13 cellular contexts compared by ENCODE assay signal in genomic region chrX:154049209-154050112, GRCh38. TPM values are rescaled to one million over a fixed set of nuclear protein-coding genes. Genes with fewer than 3 reads are reported as not detected.
A peak's percentile ranks its signal among the peaks of the same experiment; 100 is the strongest.
DNase-seq lines count a peak whose midpoint lies in the region; ATAC-seq lines count a peak whose summit lies in the region.
"Had no signal": no experiment of that assay in that cellular context is flagged by ENCODE, and none has a peak within 500 bp of the region (broad histone marks: within the 10 kb centered on the region; RNA-seq: fewer than 3 reads in every experiment).

No MANE protein-coding gene starts in this region.

- H3K9me3 ChIP-seq in stomach smooth muscle (ENCODE audit: control insufficient read depth in 2 of 2, low read length in 2 of 2): no peaks in the 10 kb centered on the region
- H3K9me3 ChIP-seq in MG63: no peaks in the 10 kb centered on the region
- H3K9me3 ChIP-seq: SK-N-SH had no signal

- POLR2A ChIA-PET in activated CD8-positive, alpha-beta T cell treated with anti-CD3 and anti-CD28 coated beads, Interleukin-2, amount 10 ng/mL, durations not matched to agents 7 days and 5 days (lab: Charles Lee): no interaction called here

- H3K27me3 Mint-ChIP-seq in activated naive CD4-positive, alpha-beta T cell treated with anti-CD3 and anti-CD28 coated beads, Interleukin-2, amount 50 U/mL, for 24 hours: no peaks in the 10 kb centered on the region
- no peaks in the 10 kb centered on the region for H3K27me3 Mint-ChIP-seq in activated CD8-positive, alpha-beta T cell treated with anti-CD3 and anti-CD28 coated beads, Interleukin-2, amount 10 ng/mL, durations not matched to agents 7 days and 5 days (ENCODE audit: low read depth)
- no peaks in the 10 kb centered on the region for H3K27me3 Mint-ChIP-seq in memory B cell

- H3K9me3 Mint-ChIP-seq in activated naive CD4-positive, alpha-beta T cell treated with anti-CD3 and anti-CD28 coated beads, Interleukin-2, amount 50 U/mL, for 24 hours: no peaks in the 10 kb centered on the region
- no peaks in the 10 kb centered on the region for H3K9me3 Mint-ChIP-seq in activated CD8-positive, alpha-beta T cell treated with anti-CD3 and anti-CD28 coated beads, Interleukin-2, amount 10 ng/mL, durations not matched to agents 7 days and 5 days (ENCODE audit: insufficient read depth)
- no peaks in the 10 kb centered on the region for H3K9me3 Mint-ChIP-seq in memory B cell
- H3K9me3 Mint-ChIP-seq: activated T-cell treated with anti-CD3 and anti-CD28 coated beads, Interleukin-2, amount 50 U/mL, for 4 hours had no signal

- peak overlapping the region; percentile 31 for H3K27ac ChIP-seq in stomach smooth muscle (ENCODE audit: low read length)
- H3K27ac ChIP-seq: cardiac muscle cell had no signal

- no peaks in the 10 kb centered on the region for H3K36me3 ChIP-seq in stomach smooth muscle (ENCODE audit: control insufficient read depth in 2 of 2, insufficient read depth in 2 of 2, low read length in 2 of 2)
- H3K36me3 ChIP-seq in MG63: peaks cover 5% of the 10 kb centered on the region
- H3K36me3 ChIP-seq: cardiac muscle cell had no signal

- CTCF ChIA-PET in activated CD8-positive, alpha-beta T cell treated with anti-CD3 and anti-CD28 coated beads, Interleukin-2, amount 10 ng/mL, durations not matched to agents 7 days and 5 days (lab: Charles Lee): no interaction called here

- H3K9ac ChIP-seq in stomach smooth muscle (ENCODE audit: low read length in 2 of 2): no peak overlapping the region
- H3K9ac ChIP-seq: SK-N-SH had no signal

- no peak overlapping the region for H3K4me3 Mint-ChIP-seq in activated naive CD4-positive, alpha-beta T cell treated with anti-CD3 and anti-CD28 coated beads, Interleukin-2, amount 50 U/mL, for 24 hours
- H3K4me3 Mint-ChIP-seq in activated CD8-positive, alpha-beta T cell treated with anti-CD3 and anti-CD28 coated beads, Interleukin-2, amount 10 ng/mL, durations not matched to agents 7 days and 5 days: no peak overlapping the region
- no peak overlapping the region for H3K4me3 Mint-ChIP-seq in memory B cell
- H3K4me3 Mint-ChIP-seq: activated T-cell treated with anti-CD3 and anti-CD28 coated beads, Interleukin-2, amount 50 U/mL, for 4 hours had no signal

- no peak for ATAC-seq in activated CD8-positive, alpha-beta T cell treated with anti-CD3 and anti-CD28 coated beads, Interleukin-2, amount 10 ng/mL, durations not matched to agents 7 days and 5 days
- no peak for ATAC-seq in memory B cell (ENCODE audit: low read depth)
- ATAC-seq in HG03196 (IDR thresholded peaks at IDR 0.05; ENCODE audit: unreplicated experiment): no peak
- ATAC-seq: activated T-cell treated with anti-CD3 and anti-CD28 coated beads, Interleukin-2, amount 50 U/mL, for 4 hours had no signal

- H3K4me3 ChIP-seq in stomach smooth muscle (ENCODE audit: low read length in 2 of 2): no peak overlapping the region
- no peak overlapping the region for H3K4me3 ChIP-seq in MG63
- H3K4me3 ChIP-seq: cardiac muscle cell had no signal

- H3K4me1 ChIP-seq in stomach smooth muscle (ENCODE audit: control insufficient read depth, insufficient read depth, low read length): peaks cover 51% of the 10 kb centered on the region

- peaks cover 0 to 18% of the 10 kb centered on the region in 2 donors for H3K27me3 ChIP-seq in stomach smooth muscle (ENCODE audit: control insufficient read depth in 1 of 2, insufficient read depth in 2 of 2, low read length in 2 of 2)
- H3K27me3 ChIP-seq in MG63: no peaks in the 10 kb centered on the region
- H3K27me3 ChIP-seq: cardiac muscle cell had no signal

- DNase-seq in activated naive CD4-positive, alpha-beta T cell treated with Interleukin-2 at 50 U/mL for 16 hours: no peak
- DNase-seq in activated CD8-positive, alpha-beta T cell treated with anti-CD3 and anti-CD28 coated beads, Interleukin-2, amount 10 ng/mL, durations not matched to agents 7 days and 5 days: no peak
- DNase-seq in memory B cell (ENCODE audit: low spot score in 2 of 2): no peak
- DNase-seq in A172 (ENCODE audit: low spot score): no peak
- no peak for DNase-seq in MG63
- DNase-seq: activated T-cell treated with anti-CD3 and anti-CD28 coated beads, Interleukin-2, amount 50 U/mL, for 4 hours; DND-41; hippocampal formation; SK-N-SH had no signal

- peak overlapping the region; percentile 79 for H3K27ac Mint-ChIP-seq in activated naive CD4-positive, alpha-beta T cell treated with anti-CD3 and anti-CD28 coated beads, Interleukin-2, amount 50 U/mL, for 24 hours
- H3K27ac Mint-ChIP-seq in activated CD8-positive, alpha-beta T cell treated with anti-CD3 and anti-CD28 coated beads, Interleukin-2, amount 10 ng/mL, durations not matched to agents 7 days and 5 days: peak overlapping the region; percentile 2
- peak overlapping the region; percentile 75 for H3K27ac Mint-ChIP-seq in memory B cell

- H3K4me1 Mint-ChIP-seq in activated naive CD4-positive, alpha-beta T cell treated with anti-CD3 and anti-CD28 coated beads, Interleukin-2, amount 50 U/mL, for 24 hours: peaks cover 43% of the 10 kb centered on the region
- peaks cover 22% of the 10 kb centered on the region for H3K4me1 Mint-ChIP-seq in activated CD8-positive, alpha-beta T cell treated with anti-CD3 and anti-CD28 coated beads, Interleukin-2, amount 10 ng/mL, durations not matched to agents 7 days and 5 days (ENCODE audit: low read depth)
- H3K4me1 Mint-ChIP-seq in memory B cell: peaks cover 26% of the 10 kb centered on the region

- H3K36me3 Mint-ChIP-seq in activated naive CD4-positive, alpha-beta T cell treated with anti-CD3 and anti-CD28 coated beads, Interleukin-2, amount 50 U/mL, for 24 hours: peaks cover 7% of the 10 kb centered on the region
- H3K36me3 Mint-ChIP-seq in activated CD8-positive, alpha-beta T cell treated with anti-CD3 and anti-CD28 coated beads, Interleukin-2, amount 10 ng/mL, durations not matched to agents 7 days and 5 days (ENCODE audit: low read depth): peaks cover 46% of the 10 kb centered on the region
- peaks cover 21% of the 10 kb centered on the region for H3K36me3 Mint-ChIP-seq in memory B cell

RNA-seq across cellular contexts. Expression of gene IRAK1, which starts 29.8 kb away (rescaled TPM):
- total RNA-seq in activated CD8-positive, alpha-beta T cell treated with anti-CD3 and anti-CD28 coated beads, Interleukin-2, amount 10 ng/mL, durations not matched to agents 7 days and 5 days: 100 to 1,000 TPM; 164 to 165 TPM
- total RNA-seq in A172 (2014; rRNA removed; shearing (Covaris generic)): 192 and 220 TPM in 2 replicates
- total RNA-seq in MG63 (2014; rRNA removed; shearing (Covaris generic); ENCODE audit: low replicate concordance): 208 and 270 TPM in 2 replicates

RNA-seq across cellular contexts. Expression of gene MECP2, which starts 48.1 kb away (rescaled TPM):
- 10 to 100 TPM; 65.4 to 65.5 TPM for total RNA-seq in activated CD8-positive, alpha-beta T cell treated with anti-CD3 and anti-CD28 coated beads, Interleukin-2, amount 10 ng/mL, durations not matched to agents 7 days and 5 days
- 35.1 and 48.3 TPM in 2 replicates for total RNA-seq in A172 (2014; rRNA removed; shearing (Covaris generic))
- 37.3 and 47.0 TPM in 2 replicates for total RNA-seq in MG63 (2014; rRNA removed; shearing (Covaris generic); ENCODE audit: low replicate concordance)

Comparison
In these comparisons a context has a peak if more than half of its experiments do, and no peak if none do; other contexts are left out.
1. H3K27ac Mint-ChIP-seq: peak in every context shown above with its lines; median percentile 79 in activated naive CD4-positive, alpha-beta T cell treated with anti-CD3 and anti-CD28 coated beads, Interleukin-2, amount 50 U/mL, for 24 hours; 75 in memory B cell; 2 in activated CD8-positive, alpha-beta T cell treated with anti-CD3 and anti-CD28 coated beads, Interleukin-2, amount 10 ng/mL, durations not matched to agents 7 days and 5 days.